In genomic region chr5:146529984-146530383, GRCh38 we compare ENCODE assay signal across 18 cellular contexts. TPM values are rescaled to one million over a fixed set of nuclear protein-coding genes. Genes with fewer than 3 reads are reported as not detected.
DNase-seq lines count a peak whose midpoint lies in the region; ATAC-seq and TF ChIP-seq lines count a peak whose summit lies in the region.
"Had no signal": no experiment of that assay in that cellular context is flagged by ENCODE, and none has a peak within 500 bp of the region (broad histone marks: within the 10 kb centered on the region; RNA-seq: fewer than 3 reads in every experiment).

No MANE protein-coding gene starts in this region.

- H3K9me3 ChIP-seq in upper lobe of right lung, result no peaks in the 10 kb centered on the region
- H3K9me3 ChIP-seq: HAP-1, mucosa of descending colon had no signal

- no peak overlapping the region for H3K4me3 ChIP-seq in upper lobe of right lung
- H3K4me3 ChIP-seq: HAP-1, mucosa of descending colon, PC-9 had no signal

- ATAC-seq in GM21576 (IDR thresholded peaks at IDR 0.05; ENCODE audit: unreplicated experiment) (peak; percentile 64), HG03354 (IDR thresholded peaks at IDR 0.05; ENCODE audit: poor library complexity, severe bottlenecking, unreplicated experiment) (peak; percentile 69), upper lobe of right lung (no peak)
- ATAC-seq: mucosa of descending colon had no signal

- DNase-seq in DMS 273 (lab: John Stamatoyannopoulos, UW; ENCODE audit: unreplicated experiment) (peak; percentile 34), DMS 273 treated with DMSO at 0.1 percent for 48 hours (lab: John Stamatoyannopoulos, UW) (no peak), germinal center (ENCODE audit: low spot score) (peak; percentile 16), upper lobe of right lung (no peak), NCI-H1436 (lab: John Stamatoyannopoulos, UW) (no peak), T1000 (lab: John Stamatoyannopoulos, UW) (no peak)
- DNase-seq: mucosa of descending colon, NCI-H146, PC-9, substantia nigra had no signal

- no peaks in the 10 kb centered on the region for H3K36me3 ChIP-seq in upper lobe of right lung
- H3K36me3 ChIP-seq: HAP-1 had no signal

- intact Hi-C loops in upper lobe of right lung (cut with DNase I), result no loop called here

- H3K27me3 ChIP-seq in upper lobe of right lung, result no peaks in the 10 kb centered on the region

- no peak overlapping the region for H3K27ac ChIP-seq in upper lobe of right lung
- H3K27ac ChIP-seq: 22Rv1, PC-9 had no signal

- no peak for TF ChIP-seq CTCF in upper lobe of right lung (IDR thresholded peaks at IDR 0.05)

- H3K4me1 ChIP-seq in upper lobe of right lung, result no peaks in the 10 kb centered on the region
- H3K4me1 ChIP-seq: HAP-1 had no signal

RNA-seq across cellular contexts. Expression of gene GPR151, which starts 14.0 kb away (rescaled TPM):
- not detected for total RNA-seq in upper lobe of right lung
- total RNA-seq: activated CD8-positive, alpha-beta memory T cell treated with anti-CD3 and anti-CD28 coated beads for 36 hours; HT-29; mucosa of descending colon; PC-9; pulmonary artery endothelial cell; T-helper 2 cell treated with Interferon-gamma antibody and Interleukin-4, amounts not matched to agents 100 ng/mL and 5 ng/mL, for 36 hours had no signal

Comparison
In these comparisons a context has a peak if more than half of its experiments do, and no peak if none do; other contexts are left out.
1. DNase-seq: peak in DMS 273 (single experiment) and germinal center (single experiment); none in DMS 273 treated with DMSO at 0.1 percent for 48 hours (single experiment), upper lobe of right lung (single experiment), NCI-H1436 (single experiment) and T1000 (single experiment).